In the genomic region with DNA sequence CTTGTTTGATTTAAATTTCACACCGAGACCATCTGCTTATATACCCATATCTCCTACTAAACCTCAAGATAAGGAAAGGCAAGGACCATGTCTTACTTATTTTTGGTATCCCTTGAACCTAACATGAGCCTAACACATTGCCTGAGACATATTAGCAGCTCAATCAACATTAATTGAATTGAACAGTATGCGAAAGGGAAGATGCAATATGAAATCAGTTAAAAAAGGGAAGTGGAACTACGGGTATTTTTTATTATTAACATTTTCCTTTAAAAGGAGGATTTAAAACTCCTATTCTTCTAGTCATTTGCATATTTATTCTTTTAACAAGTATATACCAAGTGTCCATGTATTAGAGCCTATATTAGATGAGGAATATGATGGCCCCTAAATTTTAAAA, we compare ENCODE assay signal across 11 cellular contexts.
DNase-seq lines count a peak whose midpoint lies in the region; ATAC-seq lines count a peak whose summit lies in the region.
"Had no signal": no experiment of that assay in that cellular context is flagged by ENCODE, and none has a peak within 500 bp of the region (broad histone marks: within the 10 kb centered on the region; RNA-seq: fewer than 3 reads in every experiment).

No MANE protein-coding gene starts in this region.

- peaks cover 77% of the 10 kb centered on the region for H3K79me2 ChIP-seq in Karpas-422 (ENCODE audit: low read length)

- H3K27ac ChIP-seq in Karpas-422 (ENCODE audit: low read length), result peak overlapping the region; percentile 96
- H3K27ac ChIP-seq: foreskin keratinocyte had no signal

- H3K9me3 Mint-ChIP-seq in activated CD4-positive, alpha-beta T cell treated with anti-CD3 and anti-CD28 coated beads, Interleukin-2, amount 10 ng/mL, durations not matched to agents 24 days and 14 days, result peaks cover 5% of the 10 kb centered on the region
- H3K9me3 Mint-ChIP-seq in activated T-cell treated with anti-CD3 and anti-CD28 coated beads, Interleukin-2, amount 50 U/mL, for 24 hours, result no peaks in the 10 kb centered on the region
- H3K9me3 Mint-ChIP-seq: brain had no signal

- intact Hi-C loops in activated CD4-positive, alpha-beta T cell treated with anti-CD3 and anti-CD28 coated beads, Interleukin-2, amount 10 ng/mL, durations not matched to agents 24 days and 14 days (cut with micrococcal nuclease), result loop anchor here (1.0 kb wide), 1 partner anchor 17 kb away; no protein-coding TSS in a partner anchor

- no peak for DNase-seq in activated CD4-positive, alpha-beta T cell treated with anti-CD3 and anti-CD28 coated beads, Interleukin-2, amount 10 ng/mL, durations not matched to agents 24 days and 14 days
- no peak for DNase-seq in activated CD4-positive, alpha-beta T cell treated with anti-CD3 and anti-CD28 coated beads for 1 hour
- DNase-seq in Karpas-422 (peak; percentile 83), islet precursor cell (no peak), NCI-H69 (lab: John Stamatoyannopoulos, UW) (no peak)
- DNase-seq in activated T-cell treated with anti-CD3 and anti-CD28 coated beads, Interleukin-2, amount 50 U/mL, for 24 hours, result no peak
- DNase-seq: NCI-H1417 treated with DMSO at 0.1 percent for 48 hours had no signal

- H3K27ac Mint-ChIP-seq in activated CD4-positive, alpha-beta T cell treated with anti-CD3 and anti-CD28 coated beads, Interleukin-2, amount 10 ng/mL, durations not matched to agents 24 days and 14 days, result no peak overlapping the region
- H3K27ac Mint-ChIP-seq in activated T-cell treated with anti-CD3 and anti-CD28 coated beads, Interleukin-2, amount 50 U/mL, for 24 hours, result no peak overlapping the region

- H3K4me1 Mint-ChIP-seq in activated CD4-positive, alpha-beta T cell treated with anti-CD3 and anti-CD28 coated beads, Interleukin-2, amount 10 ng/mL, durations not matched to agents 24 days and 14 days, result peaks cover 40% of the 10 kb centered on the region
- H3K4me1 Mint-ChIP-seq in activated T-cell treated with anti-CD3 and anti-CD28 coated beads, Interleukin-2, amount 50 U/mL, for 24 hours (ENCODE audit: low read depth), result peaks cover 48% of the 10 kb centered on the region

- H3K27me3 ChIP-seq in Karpas-422 (ENCODE audit: low read length) (no peaks in the 10 kb centered on the region), skeletal muscle satellite cell (ENCODE audit: control insufficient read depth, insufficient read depth, low read length) (no peaks in the 10 kb centered on the region)
- H3K27me3 ChIP-seq: foreskin keratinocyte had no signal

- H3K4me1 ChIP-seq in Karpas-422 (ENCODE audit: low read length), result peaks cover 86% of the 10 kb centered on the region
- peaks cover 19% of the 10 kb centered on the region for H3K4me1 ChIP-seq in skeletal muscle satellite cell (ENCODE audit: control insufficient read depth, insufficient read depth, low read length)

- H3K4me3 Mint-ChIP-seq in activated CD4-positive, alpha-beta T cell treated with anti-CD3 and anti-CD28 coated beads, Interleukin-2, amount 10 ng/mL, durations not matched to agents 24 days and 14 days, result peak overlapping the region; percentile 64
- H3K4me3 Mint-ChIP-seq in activated T-cell treated with anti-CD3 and anti-CD28 coated beads, Interleukin-2, amount 50 U/mL, for 24 hours, result no peak overlapping the region
- H3K4me3 Mint-ChIP-seq: brain had no signal

- H3K36me3 Mint-ChIP-seq in activated CD4-positive, alpha-beta T cell treated with anti-CD3 and anti-CD28 coated beads, Interleukin-2, amount 10 ng/mL, durations not matched to agents 24 days and 14 days (ENCODE audit: low read depth), result peaks cover 29% of the 10 kb centered on the region
- H3K36me3 Mint-ChIP-seq in activated T-cell treated with anti-CD3 and anti-CD28 coated beads, Interleukin-2, amount 50 U/mL, for 24 hours (ENCODE audit: low read depth), result peaks cover 59% of the 10 kb centered on the region

- H3K4me2 ChIP-seq in Karpas-422 (ENCODE audit: low read depth, low read length, poor library complexity, severe bottlenecking), result peak overlapping the region; percentile 75
- H3K4me2 ChIP-seq in skeletal muscle satellite cell (ENCODE audit: low read length), result peak overlapping the region; percentile 22

- peak; percentile 23 for ATAC-seq in HG02840 (IDR thresholded peaks at IDR 0.05; ENCODE audit: low FRiP score, unreplicated experiment)

- H3K9me3 ChIP-seq in Karpas-422 (ENCODE audit: low read length), result no peaks in the 10 kb centered on the region
- no peaks in the 10 kb centered on the region for H3K9me3 ChIP-seq in skeletal muscle satellite cell (replicated peaks; ENCODE audit: low read length)

- H3K9ac ChIP-seq in Karpas-422 (ENCODE audit: low read length) (peak overlapping the region; percentile 49), skeletal muscle satellite cell (ENCODE audit: low read depth, low read length) (no peak overlapping the region)

- H3K4me3 ChIP-seq in Karpas-422 (ENCODE audit: low read length) (peak overlapping the region; percentile 27; the same call in 1 of the 2 replicates), skeletal muscle satellite cell (ENCODE audit: low read length) (no peak overlapping the region)

- H4K20me1 ChIP-seq in Karpas-422 (ENCODE audit: insufficient read depth, low read depth, low read length), result no peaks in the 10 kb centered on the region

- H3K36me3 ChIP-seq in Karpas-422 (ENCODE audit: insufficient read depth, low read length) (peaks cover 5% of the 10 kb centered on the region; the same call in 1 of the 2 replicates), skeletal muscle satellite cell (ENCODE audit: insufficient read depth, low read length) (peaks cover 4% of the 10 kb centered on the region)

- no peaks in the 10 kb centered on the region for H3K27me3 Mint-ChIP-seq in activated CD4-positive, alpha-beta T cell treated with anti-CD3 and anti-CD28 coated beads, Interleukin-2, amount 10 ng/mL, durations not matched to agents 24 days and 14 days
- H3K27me3 Mint-ChIP-seq in activated T-cell treated with anti-CD3 and anti-CD28 coated beads, Interleukin-2, amount 50 U/mL, for 24 hours, result no peaks in the 10 kb centered on the region
- H3K27me3 Mint-ChIP-seq: brain had no signal

- H3K9me2 ChIP-seq in Karpas-422 (replicated peaks; ENCODE audit: insufficient read depth, low read length), result no peaks in the 10 kb centered on the region

- no peak overlapping the region for H2AFZ ChIP-seq in Karpas-422 (ENCODE audit: low read length)
